ENCODE assay signal across 11 cellular contexts in genomic region chr4:141643557-141643956, GRCh38. TPM values are rescaled to one million over a fixed set of nuclear protein-coding genes. Genes with fewer than 3 reads are reported as not detected.
A peak's percentile ranks its signal among the peaks of the same experiment; 100 is the strongest.
DNase-seq lines count a peak whose midpoint lies in the region; ATAC-seq and TF ChIP-seq lines count a peak whose summit lies in the region.
"Had no signal": no experiment of that assay in that cellular context is flagged by ENCODE, and none has a peak within 500 bp of the region (broad histone marks: within the 10 kb centered on the region; RNA-seq: fewer than 3 reads in every experiment).

No MANE protein-coding gene starts in this region.

- peak; percentile 47 for DNase-seq in NCI-H82 (lab: John Stamatoyannopoulos, UW)
- DNase-seq in NCI-H82 treated with DMSO at 0.1 percent for 48 hours (lab: John Stamatoyannopoulos, UW; ENCODE audit: unreplicated experiment), result no peak
- DNase-seq in adrenal gland, result peak in 3 of 7 donors; percentile 24 to 46 (median 25)
- DNase-seq in stimulated activated effector memory CD8-positive, alpha-beta T cell treated with anti-CD3 and anti-CD28 coated beads, Interleukin-12 subunit alpha, Interleukin-12 subunit beta, amount 100 ng/mL, for 72 hours (ENCODE audit: low spot score in 2 of 2), result no peak
- no peak for DNase-seq in stomach
- no peak for DNase-seq in natural killer cell treated with Interleukin-12 subunit alpha and Interleukin-12 subunit beta and Interleukin-15 and Interleukin-18, amount 100 ng/mL, for 72 hours (ENCODE audit: low spot score)
- DNase-seq in activated CD4-positive, alpha-beta T cell treated with anti-CD3 and anti-CD28 coated beads, Interleukin-2, amount 50 U/mL, for 48 hours, result no peak
- DNase-seq: thyroid gland had no signal

- H3K27me3 Mint-ChIP-seq in natural killer cell treated with Interleukin-12 subunit alpha and Interleukin-12 subunit beta and Interleukin-15 and Interleukin-18, amount 100 ng/mL, for 72 hours, result no peaks in the 10 kb centered on the region

- H3K4me3 ChIP-seq in adrenal gland (no peak overlapping the region), stomach (no peak overlapping the region)
- H3K4me3 ChIP-seq: K562, thyroid gland had no signal

- no peaks in the 10 kb centered on the region for H3K9me3 ChIP-seq in adrenal gland (replicated peaks in 1 of 3)
- no peaks in the 10 kb centered on the region for H3K9me3 ChIP-seq in stomach
- H3K9me3 ChIP-seq: thyroid gland had no signal

- H3K36me3 ChIP-seq in adrenal gland (replicated peaks in 1 of 2), result no peaks in the 10 kb centered on the region
- no peaks in the 10 kb centered on the region for H3K36me3 ChIP-seq in stomach
- H3K36me3 ChIP-seq: thyroid gland had no signal

- peak overlapping the region; percentile 35 for H3K27ac Mint-ChIP-seq in stimulated activated effector memory CD8-positive, alpha-beta T cell treated with anti-CD3 and anti-CD28 coated beads, Interleukin-12 subunit alpha, Interleukin-12 subunit beta, amount 100 ng/mL, for 72 hours
- peak overlapping the region in 1 of 2 donors; percentile 3 for H3K27ac Mint-ChIP-seq in natural killer cell treated with Interleukin-12 subunit alpha and Interleukin-12 subunit beta and Interleukin-15 and Interleukin-18, amount 100 ng/mL, for 72 hours

- no peak for TF ChIP-seq POLR2A in adrenal gland (IDR thresholded peaks at IDR 0.05)
- TF ChIP-seq POLR2A in stomach (IDR thresholded peaks at IDR 0.05), result no peak

- intact Hi-C loops in adrenal gland (cut with DNase I), result no loop called here
- intact Hi-C loops in stomach (cut with DNase I; ENCODE audit: low total_unique reads), result no loop called here

- no peak for TF ChIP-seq CTCF in adrenal gland (IDR thresholded peaks at IDR 0.05)
- no peak for TF ChIP-seq CTCF in stomach (IDR thresholded peaks at IDR 0.05)

- no peak for TF ChIP-seq EP300 in stomach (IDR thresholded peaks at IDR 0.05)

- H3K36me3 Mint-ChIP-seq in stimulated activated effector memory CD8-positive, alpha-beta T cell treated with anti-CD3 and anti-CD28 coated beads, Interleukin-12 subunit alpha, Interleukin-12 subunit beta, amount 100 ng/mL, for 72 hours, result no peaks in the 10 kb centered on the region
- no peaks in the 10 kb centered on the region for H3K36me3 Mint-ChIP-seq in natural killer cell treated with Interleukin-12 subunit alpha and Interleukin-12 subunit beta and Interleukin-15 and Interleukin-18, amount 100 ng/mL, for 72 hours

- no peaks in the 10 kb centered on the region for H3K9me3 Mint-ChIP-seq in stimulated activated effector memory CD8-positive, alpha-beta T cell treated with anti-CD3 and anti-CD28 coated beads, Interleukin-12 subunit alpha, Interleukin-12 subunit beta, amount 100 ng/mL, for 72 hours
- no peaks in the 10 kb centered on the region for H3K9me3 Mint-ChIP-seq in natural killer cell treated with Interleukin-12 subunit alpha and Interleukin-12 subunit beta and Interleukin-15 and Interleukin-18, amount 100 ng/mL, for 72 hours

- ATAC-seq in HG03039 (IDR thresholded peaks at IDR 0.05; ENCODE audit: unreplicated experiment), result peak; percentile 63
- ATAC-seq in stimulated activated effector memory CD8-positive, alpha-beta T cell treated with anti-CD3 and anti-CD28 coated beads, Interleukin-12 subunit alpha, Interleukin-12 subunit beta, amount 100 ng/mL, for 72 hours, result peak; percentile 95
- no peak for ATAC-seq in natural killer cell treated with Interleukin-12 subunit alpha and Interleukin-12 subunit beta and Interleukin-15 and Interleukin-18, amount 100 ng/mL, for 72 hours
- ATAC-seq: K562 had no signal

- peaks cover 65% of the 10 kb centered on the region for H3K4me1 Mint-ChIP-seq in stimulated activated effector memory CD8-positive, alpha-beta T cell treated with anti-CD3 and anti-CD28 coated beads, Interleukin-12 subunit alpha, Interleukin-12 subunit beta, amount 100 ng/mL, for 72 hours
- H3K4me1 Mint-ChIP-seq in natural killer cell treated with Interleukin-12 subunit alpha and Interleukin-12 subunit beta and Interleukin-15 and Interleukin-18, amount 100 ng/mL, for 72 hours (ENCODE audit: low read depth in 2 of 2), result peaks cover 23 to 24% of the 10 kb centered on the region in 2 donors

- H3K4me3 Mint-ChIP-seq in stimulated activated effector memory CD8-positive, alpha-beta T cell treated with anti-CD3 and anti-CD28 coated beads, Interleukin-12 subunit alpha, Interleukin-12 subunit beta, amount 100 ng/mL, for 72 hours, result peak overlapping the region; percentile 3
- H3K4me3 Mint-ChIP-seq in natural killer cell treated with Interleukin-12 subunit alpha and Interleukin-12 subunit beta and Interleukin-15 and Interleukin-18, amount 100 ng/mL, for 72 hours, result no peak overlapping the region

- H3K27me3 ChIP-seq in adrenal gland (no peaks in the 10 kb centered on the region), stomach (no peaks in the 10 kb centered on the region)
- H3K27me3 ChIP-seq: thyroid gland had no signal

- H3K4me1 ChIP-seq in adrenal gland (replicated peaks in 1 of 2), result peaks cover 13 to 23% of the 10 kb centered on the region in 2 donors
- peaks cover 0 to 23% (median 10%) of the 10 kb centered on the region in 4 donors for H3K4me1 ChIP-seq in stomach

- 15 to 33% (median 31%) methylated on average over 1 of the region's 1 CpG for WGBS in adrenal gland, 4 donors
- 41 to 59% (median 55%) methylated on average over 1 of the region's 1 CpG for WGBS in stomach, 5 donors

- H3K27ac ChIP-seq in adrenal gland (peak overlapping the region in 4 of 5 donors; percentile 5 to 61 (median 41)), stomach (peak overlapping the region in 2 of 5 donors; percentile 30 to 39)
- H3K27ac ChIP-seq: 22Rv1, thyroid gland had no signal

RNA-seq across cellular contexts. Expression of gene IL15, which starts 7.2 kb away (rescaled TPM):
- 1 to 10 TPM; 1.3 to 6.5 (median 3.1) TPM for total RNA-seq in adrenal gland
- 1 to 10 TPM; 2.9 to 8.9 (median 8.2) TPM for polyA plus RNA-seq in adrenal gland
- total RNA-seq in stomach, result 10 to 100 TPM in 1 of 5 donors, 1 to 10 TPM in 4; 1.2 to 15.6 (median 1.7) TPM
- 1 to 10 TPM; 2.4 to 9.8 (median 4.4) TPM for polyA plus RNA-seq in stomach
- total RNA-seq in natural killer cell treated with Interleukin-12 subunit alpha and Interleukin-12 subunit beta and Interleukin-15 and Interleukin-18, amount 100 ng/mL, for 72 hours, result 1 to 10 TPM; 4.7 to 7.2 TPM

Comparison
In these comparisons a context has a peak if more than half of its experiments do, and no peak if none do; other contexts are left out.
1. ATAC-seq: peak in HG03039 (single experiment) and stimulated activated effector memory CD8-positive, alpha-beta T cell treated with anti-CD3 and anti-CD28 coated beads, Interleukin-12 subunit alpha, Interleukin-12 subunit beta, amount 100 ng/mL, for 72 hours (single experiment); none in natural killer cell treated with Interleukin-12 subunit alpha and Interleukin-12 subunit beta and Interleukin-15 and Interleukin-18, amount 100 ng/mL, for 72 hours (0 of 2).